ENCODE assay signal across 8 cellular contexts in genomic region chr4:6673191-6673659, GRCh38. TPM values are rescaled to one million over a fixed set of nuclear protein-coding genes. Genes with fewer than 3 reads are reported as not detected.
A peak's percentile ranks its signal among the peaks of the same experiment; 100 is the strongest.
DNase-seq lines count a peak whose midpoint lies in the region; ATAC-seq lines count a peak whose summit lies in the region.
"Not testable (repeated sequence)": the region's sequence is repeated elsewhere in the genome, so short reads cannot be mapped to it uniquely, and the experiment has no call there.

No MANE protein-coding gene starts in this region.

- peak overlapping the region; percentile 71 for H3K27ac ChIP-seq in CD4-positive, alpha-beta memory T cell (ENCODE audit: low read depth, low read length)
- H3K27ac ChIP-seq in KOPT-K1 (ENCODE audit: low read depth, low read length, poor library complexity, severe bottlenecking) = peak overlapping the region; percentile 92
- H3K27ac ChIP-seq in neuronal stem cell (replicated peaks; ENCODE audit: low read length) = peak overlapping the region; percentile 69

- peaks cover 33 to 52% (median 43%) of the 10 kb centered on the region in 4 donors for H3K4me1 Mint-ChIP-seq in CD4-positive, alpha-beta memory T cell
- H3K4me1 Mint-ChIP-seq in activated T-helper 17 cell treated with anti-CD3 and anti-CD28 coated beads, Interleukin-2, amount 50 U/mL, for 72 hours = peaks cover 34% of the 10 kb centered on the region
- peaks cover 43% of the 10 kb centered on the region for H3K4me1 Mint-ChIP-seq in stimulated activated naive CD8-positive, alpha-beta T cell treated with anti-CD3 and anti-CD28 coated beads, Interleukin-15, Interleukin-2, amounts not matched to agents 100 ng/mL and 50 ng/mL, for 24 hours (ENCODE audit: low read depth)

- not testable (repeated sequence) for H2BK12ac ChIP-seq in neuronal stem cell (ENCODE audit: low read length)

- not testable (repeated sequence) for H4K8ac ChIP-seq in neuronal stem cell (ENCODE audit: low read depth, low read length)

- H3K9ac ChIP-seq in neuronal stem cell (ENCODE audit: low read depth, low read length, poor library complexity) = not testable (repeated sequence)

- H3K9me3 ChIP-seq in CD4-positive, alpha-beta memory T cell (ENCODE audit: control insufficient read depth in 1 of 2, low read length in 2 of 2); KOPT-K1 (ENCODE audit: insufficient read depth, low read length, poor library complexity, severe bottlenecking); iPS-18c (ENCODE audit: control insufficient read depth, insufficient read depth, low read length); neuronal stem cell (replicated peaks in 1 of 2; ENCODE audit: control insufficient read depth in 2 of 2, insufficient read depth in 1 of 2, low read depth in 1 of 2, low read length in 2 of 2): not testable (repeated sequence)

- peak; percentile 19 for ATAC-seq in activated T-helper 17 cell treated with anti-CD3 and anti-CD28 coated beads, Interleukin-2, amount 50 U/mL, for 72 hours (replicated peaks)

- intact Hi-C loops in CD4-positive, alpha-beta memory T cell (cut with micrococcal nuclease) = not testable (repeated sequence)

- not testable (repeated sequence) for H3K9me3 Mint-ChIP-seq in CD4-positive, alpha-beta memory T cell; activated T-helper 17 cell treated with anti-CD3 and anti-CD28 coated beads, Interleukin-2, amount 50 U/mL, for 72 hours; stimulated activated naive CD8-positive, alpha-beta T cell treated with anti-CD3 and anti-CD28 coated beads, Interleukin-15, Interleukin-2, amounts not matched to agents 100 ng/mL and 50 ng/mL, for 24 hours

- H3K4me1 ChIP-seq in CD4-positive, alpha-beta memory T cell (ENCODE audit: insufficient read depth, low read length) = peaks cover 36% of the 10 kb centered on the region
- H3K4me1 ChIP-seq in neuronal stem cell (ENCODE audit: control insufficient read depth in 2 of 2, insufficient read depth in 1 of 2, low read depth in 1 of 2, low read length in 2 of 2) = not testable (repeated sequence)

- not testable (repeated sequence) for H4K91ac ChIP-seq in neuronal stem cell (ENCODE audit: low read depth, low read length, poor library complexity)

- peak overlapping the region; percentile 59 to 65 for H3K4me3 ChIP-seq in CD4-positive, alpha-beta memory T cell (ENCODE audit: low read length in 2 of 2)
- H3K4me3 ChIP-seq in iPS-18c (ENCODE audit: insufficient read depth, low read depth, low read length) (peak overlapping the region; percentile 74), neuronal stem cell (ENCODE audit: low read length in 2 of 2) (peak overlapping the region; percentile 60 to 75)

- H3K27me3 Mint-ChIP-seq in CD4-positive, alpha-beta memory T cell; activated T-helper 17 cell treated with anti-CD3 and anti-CD28 coated beads, Interleukin-2, amount 50 U/mL, for 72 hours; stimulated activated naive CD8-positive, alpha-beta T cell treated with anti-CD3 and anti-CD28 coated beads, Interleukin-15, Interleukin-2, amounts not matched to agents 100 ng/mL and 50 ng/mL, for 24 hours: not testable (repeated sequence)

- not testable (repeated sequence) for H2BK5ac ChIP-seq in neuronal stem cell (ENCODE audit: low read length)

- H3K36me3 Mint-ChIP-seq in CD4-positive, alpha-beta memory T cell = peaks cover 32 to 41% of the 10 kb centered on the region in 2 donors
- H3K36me3 Mint-ChIP-seq in activated T-helper 17 cell treated with anti-CD3 and anti-CD28 coated beads, Interleukin-2, amount 50 U/mL, for 72 hours (ENCODE audit: low read depth) = peaks cover 48% of the 10 kb centered on the region
- H3K36me3 Mint-ChIP-seq in stimulated activated naive CD8-positive, alpha-beta T cell treated with anti-CD3 and anti-CD28 coated beads, Interleukin-15, Interleukin-2, amounts not matched to agents 100 ng/mL and 50 ng/mL, for 24 hours (ENCODE audit: low read depth) = peaks cover 35% of the 10 kb centered on the region

- peak overlapping the region; percentile 61 for H3K4me2 ChIP-seq in neuronal stem cell (ENCODE audit: insufficient read depth, low read length, poor library complexity, severe bottlenecking)

- POLR2A ChIA-PET in CD4-positive, alpha-beta memory T cell (lab: Charles Lee; ENCODE audit: partially characterized antibody) = interaction anchor here (0.8 to 17.1 kb wide), 14 partner anchors 10 to 395 kb away, joined by 3 to 1401 read pairs (median 16); partner anchors contain the start of genes BLOC1S4, GRPEL1, MAN2B2 and MRFAP1

- CTCF ChIA-PET in CD4-positive, alpha-beta memory T cell (lab: Charles Lee; ENCODE audit: partially characterized antibody) = interaction anchor here (1.3 to 7.6 kb wide), 7 partner anchors 9 to 45 kb away, joined by 4 to 189 read pairs (median 79); partner anchors contain the start of genes BLOC1S4, MRFAP1, MRFAP1L1 and S100P

- not testable (repeated sequence) for H3K14ac ChIP-seq in neuronal stem cell (ENCODE audit: low read length)

- H2BK120ac ChIP-seq in neuronal stem cell (ENCODE audit: low read depth, low read length) = not testable (repeated sequence)

- peak overlapping the region; percentile 90 for H2AFZ ChIP-seq in neuronal stem cell (ENCODE audit: low read length)

- H2BK15ac ChIP-seq in neuronal stem cell (ENCODE audit: low read length) = not testable (repeated sequence)

- not testable (repeated sequence) for H2AK5ac ChIP-seq in neuronal stem cell (ENCODE audit: low read depth, low read length)

- not testable (repeated sequence) for H3K27me3 ChIP-seq in CD4-positive, alpha-beta memory T cell (ENCODE audit: insufficient read depth, low read length); neuronal stem cell (ENCODE audit: control insufficient read depth in 3 of 3, insufficient read depth in 3 of 3, low read depth in 1 of 3, low read length in 3 of 3)

- H3K36me3 ChIP-seq in CD4-positive, alpha-beta memory T cell (ENCODE audit: insufficient read depth, low read length) = peaks cover 11% of the 10 kb centered on the region
- H3K36me3 ChIP-seq in KOPT-K1 (ENCODE audit: insufficient read depth, low read length) = peaks cover 34% of the 10 kb centered on the region
- peaks cover 13 to 23% of the 10 kb centered on the region in 2 donors for H3K36me3 ChIP-seq in neuronal stem cell (replicated peaks in 1 of 2; ENCODE audit: control insufficient read depth in 2 of 2, insufficient read depth in 2 of 2, low read length in 2 of 2)

- not testable (repeated sequence) for H3K23ac ChIP-seq in neuronal stem cell (ENCODE audit: low read depth, low read length, poor library complexity)

- DNase-seq in CD4-positive, alpha-beta memory T cell = peak in 1 of 5 donors; percentile 65
- DNase-seq in SK-N-DZ (ENCODE audit: low spot score) = peak; percentile 46
- peak; percentile 42 for DNase-seq in effector CD8-positive, alpha-beta T cell (lab: John Stamatoyannopoulos, UW)
- DNase-seq in neuronal stem cell (ENCODE audit: low spot score) = not testable (repeated sequence)

- H3K4ac ChIP-seq in neuronal stem cell (ENCODE audit: low read length) = not testable (repeated sequence)

- not testable (repeated sequence) for H3K18ac ChIP-seq in neuronal stem cell (ENCODE audit: low read length)

- peak overlapping the region; percentile 95 to 99 (median 97) for H3K27ac Mint-ChIP-seq in CD4-positive, alpha-beta memory T cell
- H3K27ac Mint-ChIP-seq in activated T-helper 17 cell treated with anti-CD3 and anti-CD28 coated beads, Interleukin-2, amount 50 U/mL, for 72 hours = peak overlapping the region; percentile 97
- H3K27ac Mint-ChIP-seq in stimulated activated naive CD8-positive, alpha-beta T cell treated with anti-CD3 and anti-CD28 coated beads, Interleukin-15, Interleukin-2, amounts not matched to agents 100 ng/mL and 50 ng/mL, for 24 hours = peak overlapping the region; percentile 98

- H3K79me1 ChIP-seq in neuronal stem cell (ENCODE audit: low read depth, low read length) = not testable (repeated sequence)

- WGBS in neuronal stem cell (ENCODE audit: extremely low coverage in 2 of 2, insufficient read length in 2 of 2, insufficient replicate concordance in 1 of 2), 2 donors = no CpG with 5 or more reads among the region's 14 CpGs

- peak overlapping the region; percentile 92 to 99 (median 96) for H3K4me3 Mint-ChIP-seq in CD4-positive, alpha-beta memory T cell
- H3K4me3 Mint-ChIP-seq in activated T-helper 17 cell treated with anti-CD3 and anti-CD28 coated beads, Interleukin-2, amount 50 U/mL, for 72 hours = peak overlapping the region; percentile 97
- H3K4me3 Mint-ChIP-seq in stimulated activated naive CD8-positive, alpha-beta T cell treated with anti-CD3 and anti-CD28 coated beads, Interleukin-15, Interleukin-2, amounts not matched to agents 100 ng/mL and 50 ng/mL, for 24 hours = peak overlapping the region; percentile 99

RNA-seq across cellular contexts. Expression of gene S100P, which starts 20.5 kb away (rescaled TPM):
- total RNA-seq in CD4-positive, alpha-beta memory T cell = 1 to 10 TPM; 2.0 to 2.1 TPM
- polyA plus RNA-seq in CD4-positive, alpha-beta memory T cell = 1 to 10 TPM; 1.3 to 3.9 TPM
- polyA plus RNA-seq in SK-N-DZ (2014; cell fraction: cytosol; rRNA removed) = not detected in 2 replicates
- not detected in 2 replicates for polyA plus RNA-seq in SK-N-DZ (2014; cell fraction: nucleus; rRNA removed)
- 1 to 10 TPM in 1 of 2 donors, under 1 TPM in 1; 0.87 to 2.5 TPM for total RNA-seq in activated T-helper 17 cell treated with anti-CD3 and anti-CD28 coated beads, Interleukin-2, amount 50 U/mL, for 72 hours
- 0.32 TPM for polyA plus RNA-seq in neuronal stem cell (2013, experiment 1 of 2)
- polyA plus RNA-seq in neuronal stem cell (2013, experiment 2 of 2) = not detected

RNA-seq across cellular contexts. Expression of gene MRFAP1, which starts 32.7 kb away (rescaled TPM):
- total RNA-seq in CD4-positive, alpha-beta memory T cell = 100 to 1,000 TPM; 149 to 157 TPM
- polyA plus RNA-seq in CD4-positive, alpha-beta memory T cell = 100 to 1,000 TPM; 156 to 169 TPM
- 96.6 and 102 TPM in 2 replicates for polyA plus RNA-seq in SK-N-DZ (2014; cell fraction: cytosol; rRNA removed)
- 37.6 and 55.0 TPM in 2 replicates for polyA plus RNA-seq in SK-N-DZ (2014; cell fraction: nucleus; rRNA removed)
- 10 to 100 TPM; 86.7 to 96.7 TPM for total RNA-seq in activated T-helper 17 cell treated with anti-CD3 and anti-CD28 coated beads, Interleukin-2, amount 50 U/mL, for 72 hours
- 198 TPM for polyA plus RNA-seq in neuronal stem cell (2013, experiment 1 of 2)
- polyA plus RNA-seq in neuronal stem cell (2013, experiment 2 of 2) = 203 TPM

RNA-seq across cellular contexts. Expression of gene MRFAP1L1, which starts 36.4 kb away (rescaled TPM):
- total RNA-seq in CD4-positive, alpha-beta memory T cell = 100 to 1,000 TPM; 127 to 134 TPM
- polyA plus RNA-seq in CD4-positive, alpha-beta memory T cell = 100 to 1,000 TPM; 132 to 147 TPM
- 95.9 and 120 TPM in 2 replicates for polyA plus RNA-seq in SK-N-DZ (2014; cell fraction: cytosol; rRNA removed)
- 59.3 and 63.9 TPM in 2 replicates for polyA plus RNA-seq in SK-N-DZ (2014; cell fraction: nucleus; rRNA removed)
- total RNA-seq in activated T-helper 17 cell treated with anti-CD3 and anti-CD28 coated beads, Interleukin-2, amount 50 U/mL, for 72 hours = 10 to 100 TPM; 35.8 to 53.6 TPM
- polyA plus RNA-seq in neuronal stem cell (2013, experiment 1 of 2) = 58.3 TPM
- 58.9 TPM for polyA plus RNA-seq in neuronal stem cell (2013, experiment 2 of 2)

RNA-seq across cellular contexts. Expression of gene BLOC1S4, which starts 42.7 kb away (rescaled TPM):
- total RNA-seq in CD4-positive, alpha-beta memory T cell = 10 to 100 TPM; 35.3 to 37.8 TPM
- 10 to 100 TPM; 72.6 to 76.2 TPM for polyA plus RNA-seq in CD4-positive, alpha-beta memory T cell
- 24.4 and 31.8 TPM in 2 replicates for polyA plus RNA-seq in SK-N-DZ (2014; cell fraction: cytosol; rRNA removed)
- polyA plus RNA-seq in SK-N-DZ (2014; cell fraction: nucleus; rRNA removed) = 17.5 and 21.1 TPM in 2 replicates
- total RNA-seq in activated T-helper 17 cell treated with anti-CD3 and anti-CD28 coated beads, Interleukin-2, amount 50 U/mL, for 72 hours = 10 to 100 TPM; 15.9 to 17.7 TPM
- 13.1 TPM for polyA plus RNA-seq in neuronal stem cell (2013, experiment 1 of 2)
- 12.4 TPM for polyA plus RNA-seq in neuronal stem cell (2013, experiment 2 of 2)
